Comparison of ENCODE assay signal across 32 cellular contexts in the genomic region with DNA sequence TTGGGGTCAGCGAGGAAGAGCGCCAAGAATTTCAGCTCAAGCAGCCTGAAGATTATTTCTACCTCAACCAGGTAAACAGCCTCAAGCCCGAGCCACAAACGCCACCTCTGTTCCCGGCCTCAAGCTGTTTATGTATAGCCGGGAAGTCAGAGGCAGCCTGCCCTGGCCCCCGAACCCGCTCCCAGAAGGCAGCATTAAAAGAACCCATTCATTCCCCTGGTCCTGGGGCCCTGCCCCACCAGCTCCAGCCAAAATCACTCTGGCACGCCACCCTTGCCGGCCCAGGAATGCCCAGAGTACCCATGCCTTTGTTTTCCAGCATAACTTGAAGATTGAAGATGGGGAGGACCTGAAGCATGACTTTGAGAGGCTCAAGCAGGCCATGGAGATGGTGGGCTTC.
"Had no signal": no experiment of that assay in that cellular context is flagged by ENCODE, and none has a peak within 500 bp of the region (broad histone marks: within the 10 kb centered on the region; RNA-seq: fewer than 3 reads in every experiment).

No MANE protein-coding gene starts in this region.

- H3K4me3 Mint-ChIP-seq: activated B cell treated with CpG ODN at 0.5 μM for 24 hours; activated CD8-positive, alpha-beta T cell treated with anti-CD3 and anti-CD28 coated beads for 36 hours; activated naive CD4-positive, alpha-beta T cell treated with anti-CD3 and anti-CD28 coated beads for 36 hours; activated naive CD4-positive, alpha-beta T cell treated with anti-CD3 and anti-CD28 coated beads, Interleukin-2, amount 50 U/mL, for 24 hours; activated naive CD8-positive, alpha-beta T cell treated with anti-CD3 and anti-CD28 coated beads for 36 hours; activated naive CD8-positive, alpha-beta T cell treated with anti-CD3 and anti-CD28 coated beads, Interleukin-2, amount 50 U/mL, for 24 hours; activated T-cell treated with anti-CD3 and anti-CD28 coated beads, Interleukin-2, amount 50 U/mL, for 4 hours; activated T-helper 1 cell treated with anti-CD3 and anti-CD28 coated beads, Interleukin-12 subunit alpha, Interleukin-12 subunit beta, Interleukin-2, Interleukin-4 antibody, amounts not matched to agents 30 ng/mL and 10 ng/mL and 1 ng/mL, durations not matched to agents 14 hours and 24 hours and 36 hours; brain; T-helper 17 cell; T-helper 2 cell treated with Interferon-gamma antibody and Interleukin-4, amounts not matched to agents 5 μg/mL and 100 μg/mL, for 36 hours had no signal

- H3K9me3 Mint-ChIP-seq: activated B cell treated with CpG ODN at 0.5 μM for 24 hours; activated CD8-positive, alpha-beta T cell treated with anti-CD3 and anti-CD28 coated beads for 36 hours; activated naive CD4-positive, alpha-beta T cell treated with anti-CD3 and anti-CD28 coated beads for 36 hours; activated naive CD4-positive, alpha-beta T cell treated with anti-CD3 and anti-CD28 coated beads, Interleukin-2, amount 50 U/mL, for 24 hours; activated naive CD8-positive, alpha-beta T cell treated with anti-CD3 and anti-CD28 coated beads for 36 hours; activated naive CD8-positive, alpha-beta T cell treated with anti-CD3 and anti-CD28 coated beads, Interleukin-2, amount 50 U/mL, for 24 hours; activated T-cell treated with anti-CD3 and anti-CD28 coated beads, Interleukin-2, amount 50 U/mL, for 4 hours; activated T-helper 1 cell treated with anti-CD3 and anti-CD28 coated beads, Interleukin-12 subunit alpha, Interleukin-12 subunit beta, Interleukin-2, Interleukin-4 antibody, amounts not matched to agents 30 ng/mL and 10 ng/mL and 1 ng/mL, durations not matched to agents 14 hours and 24 hours and 36 hours; activated T-helper 2 cell treated with anti-CD3 and anti-CD28 coated beads, Interferon-gamma antibody, Interleukin-2, Interleukin-4, amounts not matched to agents 10 μg/mL and 5 μg/mL and 100 μg/mL, durations not matched to agents 14 hours and 24 hours and 36 hours; brain; T-helper 2 cell treated with Interferon-gamma antibody and Interleukin-4, amounts not matched to agents 5 μg/mL and 100 μg/mL, for 36 hours had no signal

- ATAC-seq: activated CD4-positive, CD25-positive, alpha-beta regulatory T cell treated with anti-CD3 and anti-CD28 coated beads, Interleukin-2, amount 50 U/mL, for 24 hours; activated CD8-positive, alpha-beta T cell treated with anti-CD3 and anti-CD28 coated beads for 36 hours; activated naive CD8-positive, alpha-beta T cell treated with anti-CD3 and anti-CD28 coated beads, Interleukin-2, amount 50 U/mL, for 24 hours; activated T-cell treated with anti-CD3 and anti-CD28 coated beads, Interleukin-2, amount 50 U/mL, for 4 hours; foreskin keratinocyte; gastrocnemius medialis; heart left ventricle; T-helper 17 cell had no signal

- DNase-seq: activated B cell treated with CpG ODN at 0.5 μM for 24 hours; activated CD4-positive, alpha-beta T cell treated with anti-CD3 and anti-CD28 coated beads for 48 hours; activated CD4-positive, alpha-beta T cell treated with anti-CD3 and anti-CD28 coated beads, Interleukin-2, amount 50 U/mL, for 1 hour; activated CD4-positive, alpha-beta T cell treated with anti-CD3 and anti-CD28 coated beads, Interleukin-2, amount 50 U/mL, for 48 hours; activated CD8-positive, alpha-beta memory T cell treated with anti-CD3 and anti-CD28 coated beads for 24 hours; activated CD8-positive, alpha-beta T cell treated with anti-CD3 and anti-CD28 coated beads for 36 hours; activated effector memory CD4-positive, alpha-beta T cell treated with anti-CD3 and anti-CD28 coated beads, Interleukin-2, amount 50 U/mL, for 16 hours; activated naive CD4-positive, alpha-beta T cell treated with anti-CD3 and anti-CD28 coated beads for 36 hours; activated naive CD8-positive, alpha-beta T cell treated with anti-CD3 and anti-CD28 coated beads for 36 hours; activated naive CD8-positive, alpha-beta T cell treated with anti-CD3 and anti-CD28 coated beads, Interleukin-2, amount 50 U/mL, for 24 hours; activated T-cell treated with anti-CD3 and anti-CD28 coated beads, Interleukin-2, amount 50 U/mL, for 4 hours; adrenal gland; amygdala; aorta; caudate nucleus; cerebellar nuclear complex; colonic mucosa; effector CD8-positive, alpha-beta T cell; erythroblast; foreskin keratinocyte; gastrocnemius medialis; glutamatergic neuron; heart left ventricle; T-helper 1 cell; T-helper 17 cell; T1000 had no signal

- H3K27ac Mint-ChIP-seq: activated B cell treated with CpG ODN at 0.5 μM for 24 hours; activated CD8-positive, alpha-beta T cell treated with anti-CD3 and anti-CD28 coated beads for 36 hours; activated naive CD4-positive, alpha-beta T cell treated with anti-CD3 and anti-CD28 coated beads for 36 hours; activated naive CD4-positive, alpha-beta T cell treated with anti-CD3 and anti-CD28 coated beads, Interleukin-2, amount 50 U/mL, for 24 hours; activated naive CD8-positive, alpha-beta T cell treated with anti-CD3 and anti-CD28 coated beads for 36 hours; activated naive CD8-positive, alpha-beta T cell treated with anti-CD3 and anti-CD28 coated beads, Interleukin-2, amount 50 U/mL, for 24 hours; activated T-helper 1 cell treated with anti-CD3 and anti-CD28 coated beads, Interleukin-12 subunit alpha, Interleukin-12 subunit beta, Interleukin-2, Interleukin-4 antibody, amounts not matched to agents 30 ng/mL and 10 ng/mL and 1 ng/mL, durations not matched to agents 14 hours and 24 hours and 36 hours; activated T-helper 2 cell treated with anti-CD3 and anti-CD28 coated beads, Interferon-gamma antibody, Interleukin-2, Interleukin-4, amounts not matched to agents 10 μg/mL and 5 μg/mL and 100 μg/mL, durations not matched to agents 14 hours and 24 hours and 36 hours; brain; T-helper 17 cell; T-helper 2 cell treated with Interferon-gamma antibody and Interleukin-4, amounts not matched to agents 5 μg/mL and 100 μg/mL, for 36 hours had no signal

- H3K27me3 Mint-ChIP-seq: activated B cell treated with CpG ODN at 0.5 μM for 24 hours; activated CD8-positive, alpha-beta T cell treated with anti-CD3 and anti-CD28 coated beads for 36 hours; activated naive CD4-positive, alpha-beta T cell treated with anti-CD3 and anti-CD28 coated beads, Interleukin-2, amount 50 U/mL, for 24 hours; activated naive CD8-positive, alpha-beta T cell treated with anti-CD3 and anti-CD28 coated beads for 36 hours; activated naive CD8-positive, alpha-beta T cell treated with anti-CD3 and anti-CD28 coated beads, Interleukin-2, amount 50 U/mL, for 24 hours; brain; T-helper 17 cell had no signal

- H3K4me1 Mint-ChIP-seq: activated naive CD4-positive, alpha-beta T cell treated with anti-CD3 and anti-CD28 coated beads, Interleukin-2, amount 50 U/mL, for 24 hours; activated naive CD8-positive, alpha-beta T cell treated with anti-CD3 and anti-CD28 coated beads for 36 hours; activated naive CD8-positive, alpha-beta T cell treated with anti-CD3 and anti-CD28 coated beads, Interleukin-2, amount 50 U/mL, for 24 hours; brain had no signal
